In genomic region chr16:2032285-2033056, GRCh38 we compare ENCODE assay signal across 8 cellular contexts. TPM values are rescaled to one million over a fixed set of nuclear protein-coding genes. Genes with fewer than 3 reads are reported as not detected.
DNase-seq lines count a peak whose midpoint lies in the region; ATAC-seq and TF ChIP-seq lines count a peak whose summit lies in the region.
"Had no signal": no experiment of that assay in that cellular context is flagged by ENCODE, and none has a peak within 500 bp of the region (broad histone marks: within the 10 kb centered on the region; RNA-seq: fewer than 3 reads in every experiment).

No MANE protein-coding gene starts in this region.

- DNase-seq in breast epithelium (ENCODE audit: low spot score in 2 of 2) (no peak), MCF 10A (ENCODE audit: unreplicated experiment) (no peak), vagina (ENCODE audit: extremely low spot score in 2 of 2) (no peak), cerebellar nuclear complex (lab: John Stamatoyannopoulos, UW) (no peak)
- DNase-seq: AML-193, NCI-H1436 had no signal

- 80 to 88% methylated on average over 8 to 10 of the region's 15 CpGs for WGBS in mesodermal cell (ENCODE audit: insufficient coverage in 2 of 2), 2 experiments

- CTCF ChIA-PET in MCF 10A (lab: Yijun Ruan, JAX), result interaction anchor here (1.6 kb wide), 1 partner anchor 15 kb away, joined by 7 read pairs; the partner anchor contains the start of genes NTHL1 and TSC2

- peaks cover 38 to 55% of the 10 kb centered on the region in 2 donors for H3K4me1 ChIP-seq in breast epithelium
- H3K4me1 ChIP-seq in mesodermal cell (ENCODE audit: control insufficient read depth, insufficient read depth, low read length, poor library complexity, severe bottlenecking), result peaks cover 47% of the 10 kb centered on the region
- peaks cover 92% of the 10 kb centered on the region for H3K4me1 ChIP-seq in vagina

- no peak for ATAC-seq in HG03039 (IDR thresholded peaks at IDR 0.05; ENCODE audit: unreplicated experiment)

- no peaks in the 10 kb centered on the region for H3K4me1 Mint-ChIP-seq in MCF 10A (ENCODE audit: insufficient read depth, unreplicated experiment)

- intact Hi-C loops in breast epithelium (cut with DNase I; ENCODE audit: low total_unique reads) (no loop called here), MCF 10A (cut with micrococcal nuclease) (no loop called here), vagina (cut with DNase I) (no loop called here)

- H3K4me3 ChIP-seq in breast epithelium (peak overlapping the region; percentile 34 to 69 (median 38)), mesodermal cell (ENCODE audit: extremely low read depth, insufficient read depth, low read length, poor library complexity, severe bottlenecking) (no peak overlapping the region), vagina (peak overlapping the region; percentile 35 to 41)

- no peaks in the 10 kb centered on the region for H3K27me3 Mint-ChIP-seq in MCF 10A (ENCODE audit: insufficient read depth, unreplicated experiment)

- TF ChIP-seq POLR2A in breast epithelium (IDR thresholded peaks at IDR 0.05) (no peak), vagina (IDR thresholded peaks at IDR 0.05) (no peak)

- no peaks in the 10 kb centered on the region for H3K27me3 ChIP-seq in breast epithelium
- no peaks in the 10 kb centered on the region for H3K27me3 ChIP-seq in vagina

- BruUV-seq in MCF 10A (replicated peaks; lab: Mats Ljungman, UMichigan), result no TSS peak

- H3K36me3 Mint-ChIP-seq in MCF 10A (ENCODE audit: insufficient read depth, unreplicated experiment), result peaks cover 7% of the 10 kb centered on the region

- no peak overlapping the region for H3K27ac Mint-ChIP-seq in MCF 10A (ENCODE audit: low read depth, unreplicated experiment)

- H3K4me3 Mint-ChIP-seq in MCF 10A (ENCODE audit: unreplicated experiment), result no peak overlapping the region

- H3K36me3 ChIP-seq in breast epithelium, result no peaks in the 10 kb centered on the region
- peaks cover 40% of the 10 kb centered on the region for H3K36me3 ChIP-seq in mesodermal cell (ENCODE audit: control insufficient read depth, insufficient read depth, low read length)
- H3K36me3 ChIP-seq in vagina, result no peaks in the 10 kb centered on the region

- H3K9me3 Mint-ChIP-seq in MCF 10A (ENCODE audit: unreplicated experiment), result no peaks in the 10 kb centered on the region

- H3K9me3 ChIP-seq in breast epithelium (no peaks in the 10 kb centered on the region), mesodermal cell (ENCODE audit: control insufficient read depth, low read length) (no peaks in the 10 kb centered on the region), vagina (no peaks in the 10 kb centered on the region)

- POLR2A ChIA-PET in MCF 10A (lab: Yijun Ruan, JAX), result interaction anchor here (1.2 kb wide), 1 partner anchor 9 kb away, joined by 7 read pairs; no protein-coding TSS in a partner anchor

- H3K27ac ChIP-seq in breast epithelium (peak overlapping the region; percentile 93), mesodermal cell (ENCODE audit: low read depth, low read length, severe bottlenecking) (peak overlapping the region; percentile 89), vagina (peak overlapping the region; percentile 89)

- TF ChIP-seq CTCF in breast epithelium (IDR thresholded peaks at IDR 0.05), result no peak
- no peak for TF ChIP-seq CTCF in MCF 10A (IDR thresholded peaks at IDR 0.05; ENCODE audit: unreplicated experiment)
- no peak for TF ChIP-seq CTCF in vagina (IDR thresholded peaks at IDR 0.05)

RNA-seq across cellular contexts. Expression of gene NHERF2, which starts 5.8 kb away (rescaled TPM):
- total RNA-seq in breast epithelium, result 10 to 100 TPM; 31.5 to 58.3 (median 38.9) TPM
- 8.5 and 14.5 TPM in 2 replicates for total RNA-seq in MCF 10A (2022)
- 43.9 TPM for polyA plus RNA-seq in mesodermal cell (2013, experiment 1 of 2)
- 36.7 TPM for polyA plus RNA-seq in mesodermal cell (2013, experiment 2 of 2)
- total RNA-seq in vagina, result 44.7 TPM

RNA-seq across cellular contexts. Expression of gene NPW, which starts 12.9 kb away (rescaled TPM):
- not detected for total RNA-seq in breast epithelium
- 4.9 and 7.7 TPM in 2 replicates for total RNA-seq in MCF 10A (2022)
- 17.5 TPM for polyA plus RNA-seq in mesodermal cell (2013, experiment 1 of 2)
- 18.2 TPM for polyA plus RNA-seq in mesodermal cell (2013, experiment 2 of 2)
- total RNA-seq in vagina, result not detected

RNA-seq across cellular contexts. Expression of gene NTHL1, which starts 15.2 kb away (rescaled TPM):
- total RNA-seq in breast epithelium (10 to 100 TPM; 10.6 to 27.9 (median 16.1) TPM), MCF 10A (2022) (16.4 and 17.7 TPM in 2 replicates), vagina (28.5 TPM)
- 28.3 TPM for polyA plus RNA-seq in mesodermal cell (2013, experiment 1 of 2)
- polyA plus RNA-seq in mesodermal cell (2013, experiment 2 of 2), result 25.3 TPM

RNA-seq across cellular contexts. Expression of gene TSC2, which starts 15.3 kb away (rescaled TPM):
- total RNA-seq in breast epithelium (10 to 100 TPM; 41.6 to 52.4 (median 48.9) TPM), MCF 10A (2022) (99.8 and 136 TPM in 2 replicates), vagina (78.6 TPM)
- polyA plus RNA-seq in mesodermal cell (2013, experiment 1 of 2), result 74.3 TPM
- 65.0 TPM for polyA plus RNA-seq in mesodermal cell (2013, experiment 2 of 2)

RNA-seq across cellular contexts. Expression of gene ZNF598, which starts 22.9 kb away (rescaled TPM):
- total RNA-seq in breast epithelium, result 10 to 100 TPM; 16.0 to 25.2 (median 22.2) TPM
- 177 and 252 TPM in 2 replicates for total RNA-seq in MCF 10A (2022)
- polyA plus RNA-seq in mesodermal cell (2013, experiment 1 of 2), result 27.4 TPM
- polyA plus RNA-seq in mesodermal cell (2013, experiment 2 of 2), result 23.7 TPM
- total RNA-seq in vagina, result 51.8 TPM
